13 cellular contexts compared by ENCODE assay signal in genomic region chr3:140420621-140421357, GRCh38.
A peak's percentile ranks its signal among the peaks of the same experiment; 100 is the strongest.
DNase-seq lines count a peak whose midpoint lies in the region; ATAC-seq and TF ChIP-seq lines count a peak whose summit lies in the region.
"Had no signal": no experiment of that assay in that cellular context is flagged by ENCODE, and none has a peak within 500 bp of the region (broad histone marks: within the 10 kb centered on the region; RNA-seq: fewer than 3 reads in every experiment).

No MANE protein-coding gene starts in this region.

- no peak overlapping the region for H3K4me2 ChIP-seq in Karpas-422 (ENCODE audit: low read depth, low read length, poor library complexity, severe bottlenecking)

- no peaks in the 10 kb centered on the region for H3K36me3 ChIP-seq in Karpas-422 (ENCODE audit: insufficient read depth, low read length)

- H3K4me1 ChIP-seq in Karpas-422 (ENCODE audit: low read length): no peaks in the 10 kb centered on the region

- ATAC-seq in HG02678 (IDR thresholded peaks at IDR 0.05; ENCODE audit: unreplicated experiment): no peak
- no peak for ATAC-seq in HG02885 (IDR thresholded peaks at IDR 0.05; ENCODE audit: poor library complexity, unreplicated experiment)
- ATAC-seq: activated T-helper 17 cell treated with anti-CD3 and anti-CD28 coated beads, Interleukin-2, amount 50 U/mL, for 72 hours; GM12878 had no signal

- no peaks in the 10 kb centered on the region for H3K9me2 ChIP-seq in Karpas-422 (replicated peaks; ENCODE audit: insufficient read depth, low read length)

- H3K9me3 ChIP-seq in Karpas-422 (ENCODE audit: low read length): no peaks in the 10 kb centered on the region

- H3K4me3 ChIP-seq in AG10803 (ENCODE audit: low read length) (no peak overlapping the region), foreskin fibroblast (ENCODE audit: low read depth in 1 of 2, low read length in 2 of 2) (no peak overlapping the region), Karpas-422 (ENCODE audit: low read length) (no peak overlapping the region)
- H3K4me3 ChIP-seq: GM12878, skin epidermis had no signal

- in situ Hi-C loops in SK-MEL-5 (cut with HindIII; ENCODE audit: low pct_unique_long_range_greater_than_20kb, low sequenced_read_pairs): no loop called here

- no peak overlapping the region for H3K9ac ChIP-seq in Karpas-422 (ENCODE audit: low read length)

- TF ChIP-seq CTCF in AG10803 (conservative IDR thresholded peaks at IDR 0.05; ENCODE audit: low read length): no peak
- no peak for TF ChIP-seq CTCF in foreskin fibroblast (IDR thresholded peaks at IDR 0.05; ENCODE audit: low read depth, low read length)

- H4K20me1 ChIP-seq in Karpas-422 (ENCODE audit: insufficient read depth, low read depth, low read length): no peaks in the 10 kb centered on the region

- no peak overlapping the region for H3K27ac ChIP-seq in Karpas-422 (ENCODE audit: low read length)
- H3K27ac ChIP-seq: skin epidermis had no signal

- no peak overlapping the region for H2AFZ ChIP-seq in Karpas-422 (ENCODE audit: low read length)

- no peaks in the 10 kb centered on the region for H3K79me2 ChIP-seq in Karpas-422 (ENCODE audit: low read length)

- DNase-seq in AG10803 (ENCODE audit: low read depth) (peak; percentile 80), SK-MEL-5 (ENCODE audit: low read depth, low spot score) (peak; percentile 44), foreskin fibroblast (peak; percentile 22 to 66), non-pigmented ciliary epithelial cell (ENCODE audit: low read depth) (peak; percentile 60), iPS-NIHi7 (ENCODE audit: extremely low spot score) (no peak), Karpas-422 (no peak)
- DNase-seq: activated CD4-positive, CD25-positive, alpha-beta regulatory T cell; NCI-H187 treated with DMSO at 0.1 percent for 48 hours had no signal

- no peaks in the 10 kb centered on the region for H3K27me3 ChIP-seq in Karpas-422 (ENCODE audit: low read length)

Comparison
In these comparisons a context has a peak if more than half of its experiments do, and no peak if none do; other contexts are left out.
1. DNase-seq: peak in AG10803 (single experiment), SK-MEL-5 (single experiment), foreskin fibroblast (2 of 2) and non-pigmented ciliary epithelial cell (single experiment); none in iPS-NIHi7 (single experiment) and Karpas-422 (single experiment).